In genomic region chr9:801399-802071, GRCh38 we compare ENCODE assay signal across 16 cellular contexts. TPM values are rescaled to one million over a fixed set of nuclear protein-coding genes. Genes with fewer than 3 reads are reported as not detected.
DNase-seq lines count a peak whose midpoint lies in the region; ATAC-seq and TF ChIP-seq lines count a peak whose summit lies in the region.
"Had no signal": no experiment of that assay in that cellular context is flagged by ENCODE, and none has a peak within 500 bp of the region (broad histone marks: within the 10 kb centered on the region; RNA-seq: fewer than 3 reads in every experiment).

No MANE protein-coding gene starts in this region.

- H3K27me3 Mint-ChIP-seq in GM23338 (ENCODE audit: insufficient read depth, low read depth, poor library complexity), result no peaks in the 10 kb centered on the region
- peaks cover 8% of the 10 kb centered on the region for H3K27me3 Mint-ChIP-seq in activated naive CD8-positive, alpha-beta T cell treated with anti-CD3 and anti-CD28 coated beads for 36 hours

- peaks cover 3% of the 10 kb centered on the region; the same call in 2 of the 3 replicates for H3K4me1 Mint-ChIP-seq in GM23338
- H3K4me1 Mint-ChIP-seq in activated naive CD8-positive, alpha-beta T cell treated with anti-CD3 and anti-CD28 coated beads for 36 hours, result no peaks in the 10 kb centered on the region
- H3K4me1 Mint-ChIP-seq: activated CD4-positive, alpha-beta T cell treated with anti-CD3 and anti-CD28 coated beads, Interleukin-2, amount 10 ng/mL, durations not matched to agents 24 days and 14 days; stimulated activated naive CD8-positive, alpha-beta T cell treated with anti-CD3 and anti-CD28 coated beads, Interleukin-15, amount 100 ng/mL, for 72 hours had no signal

- no peak overlapping the region for H3K27ac Mint-ChIP-seq in GM23338
- H3K27ac Mint-ChIP-seq in activated naive CD8-positive, alpha-beta T cell treated with anti-CD3 and anti-CD28 coated beads for 36 hours, result no peak overlapping the region
- H3K27ac Mint-ChIP-seq: activated CD4-positive, alpha-beta T cell treated with anti-CD3 and anti-CD28 coated beads, Interleukin-2, amount 10 ng/mL, durations not matched to agents 24 days and 14 days; CD4-positive, alpha-beta T cell; stimulated activated naive CD8-positive, alpha-beta T cell treated with anti-CD3 and anti-CD28 coated beads, Interleukin-15, amount 100 ng/mL, for 72 hours; T-helper 17 cell had no signal

- no peak overlapping the region for H3K4me3 ChIP-seq in GM23338
- peak overlapping the region; percentile 44 for H3K4me3 ChIP-seq in WI38 (ENCODE audit: low read depth, low read length)
- no peak overlapping the region for H3K4me3 ChIP-seq in fibroblast of pulmonary artery (replicated peaks; ENCODE audit: low read depth, low read length)
- no peak overlapping the region for H3K4me3 ChIP-seq in retinal pigment epithelial cell (ENCODE audit: low read length)
- H3K4me3 ChIP-seq: cardiac muscle cell had no signal

- H3K36me3 ChIP-seq in GM23338 (ENCODE audit: insufficient read depth), result no peaks in the 10 kb centered on the region
- H3K36me3 ChIP-seq: cardiac muscle cell had no signal

- no peaks in the 10 kb centered on the region for H3K79me2 ChIP-seq in GM23338 (replicated peaks; ENCODE audit: insufficient read depth)

- DNase-seq in GM23338 (ENCODE audit: low spot score) (no peak), fibroblast of pulmonary artery (ENCODE audit: low read depth) (peak; percentile 66), retinal pigment epithelial cell (ENCODE audit: low read depth) (peak; percentile 55), SK-N-DZ (ENCODE audit: low spot score) (no peak), retina (no peak), left cardiac atrium (no peak)
- no peak for DNase-seq in activated naive CD8-positive, alpha-beta T cell treated with anti-CD3 and anti-CD28 coated beads for 36 hours
- DNase-seq: activated CD4-positive, alpha-beta T cell treated with anti-CD3 and anti-CD28 coated beads, Interleukin-2, amount 10 ng/mL, durations not matched to agents 24 days and 14 days; CD4-positive, alpha-beta T cell; erythroblast; GF-D8; NCI-H1105 treated with DMSO at 0.1 percent for 48 hours; stimulated activated naive CD8-positive, alpha-beta T cell treated with anti-CD3 and anti-CD28 coated beads, Interleukin-15, amount 100 ng/mL, for 72 hours; T-helper 17 cell had no signal

- no peaks in the 10 kb centered on the region; the same call in 2 of the 3 replicates for H3K9me3 Mint-ChIP-seq in GM23338
- no peaks in the 10 kb centered on the region for H3K9me3 Mint-ChIP-seq in activated naive CD8-positive, alpha-beta T cell treated with anti-CD3 and anti-CD28 coated beads for 36 hours
- H3K9me3 Mint-ChIP-seq: activated CD4-positive, alpha-beta T cell treated with anti-CD3 and anti-CD28 coated beads, Interleukin-2, amount 10 ng/mL, durations not matched to agents 24 days and 14 days; CD4-positive, alpha-beta T cell; stimulated activated naive CD8-positive, alpha-beta T cell treated with anti-CD3 and anti-CD28 coated beads, Interleukin-15, amount 100 ng/mL, for 72 hours had no signal

- no peak for ATAC-seq in GM23338
- ATAC-seq in left cardiac atrium, result no peak
- ATAC-seq: stimulated activated naive CD8-positive, alpha-beta T cell treated with anti-CD3 and anti-CD28 coated beads, Interleukin-15, amount 100 ng/mL, for 72 hours; T-helper 17 cell had no signal

- H3K9me2 ChIP-seq in GM23338 (ENCODE audit: insufficient read depth), result no peaks in the 10 kb centered on the region

- no peaks in the 10 kb centered on the region; the same call in 1 of the 2 replicates for H3K4me1 ChIP-seq in GM23338 (ENCODE audit: insufficient read depth)

- no peak overlapping the region for H3K27ac ChIP-seq in GM23338 (ENCODE audit: low read depth)
- H3K27ac ChIP-seq: cardiac muscle cell had no signal

- H2AFZ ChIP-seq in GM23338, result peak overlapping the region; percentile 73; the same call in 1 of the 2 replicates

- no peak overlapping the region for H3K4me3 Mint-ChIP-seq in GM23338
- no peak overlapping the region for H3K4me3 Mint-ChIP-seq in activated naive CD8-positive, alpha-beta T cell treated with anti-CD3 and anti-CD28 coated beads for 36 hours
- H3K4me3 Mint-ChIP-seq: activated CD4-positive, alpha-beta T cell treated with anti-CD3 and anti-CD28 coated beads, Interleukin-2, amount 10 ng/mL, durations not matched to agents 24 days and 14 days; CD4-positive, alpha-beta T cell; stimulated activated naive CD8-positive, alpha-beta T cell treated with anti-CD3 and anti-CD28 coated beads, Interleukin-15, amount 100 ng/mL, for 72 hours; T-helper 17 cell had no signal

- H4K20me1 ChIP-seq in GM23338 (replicated peaks; ENCODE audit: insufficient read depth), result no peaks in the 10 kb centered on the region

- intact Hi-C loops in left cardiac atrium (cut with DNase I), result no loop called here

- H3K27me3 ChIP-seq in GM23338 (ENCODE audit: insufficient read depth), result no peaks in the 10 kb centered on the region
- H3K27me3 ChIP-seq: cardiac muscle cell had no signal

- no peaks in the 10 kb centered on the region for H3F3A ChIP-seq in GM23338 (replicated peaks; ENCODE audit: low read depth)

- TF ChIP-seq CTCF in GM23338 (conservative IDR thresholded peaks at IDR 0.05; ENCODE audit: low read depth in 2 of 2) (no peak), WI38 (IDR thresholded peaks at IDR 0.05; ENCODE audit: low read depth, low read length) (no peak), fibroblast of pulmonary artery (IDR thresholded peaks at IDR 0.05; ENCODE audit: low read length, missing control alignments) (no peak), retinal pigment epithelial cell (conservative IDR thresholded peaks at IDR 0.05; ENCODE audit: low read depth, low read length) (no peak)

- H3K4me2 ChIP-seq in GM23338, result no peak overlapping the region

- H3K36me3 Mint-ChIP-seq in GM23338 (ENCODE audit: low read depth), result no peaks in the 10 kb centered on the region
- H3K36me3 Mint-ChIP-seq in activated naive CD8-positive, alpha-beta T cell treated with anti-CD3 and anti-CD28 coated beads for 36 hours, result no peaks in the 10 kb centered on the region

TF ChIP-seq in GM23338, 12 proteins besides CTCF, POLR2A, EP300 and RAD21:
- no peak for TF ChIP-seq EZH2 (IDR thresholded peaks at IDR 0.05; ENCODE audit: low read depth, unreplicated experiment)
- no peak for TF ChIP-seq ZNF114 (CRISPR knock-in tag; IDR thresholded peaks at IDR 0.05)
- no peak for TF ChIP-seq ETS1 (IDR thresholded peaks at IDR 0.05)
- no peak for TF ChIP-seq STAT1 (IDR thresholded peaks at IDR 0.05; ENCODE audit: unreplicated experiment)
- no peak for TF ChIP-seq REST (IDR thresholded peaks at IDR 0.05; ENCODE audit: unreplicated experiment)
- TF ChIP-seq ZNF331 (CRISPR knock-in tag; IDR thresholded peaks at IDR 0.05; ENCODE audit: low read depth), result no peak
- TF ChIP-seq EZH2phosphoT487 (IDR thresholded peaks at IDR 0.05; ENCODE audit: unreplicated experiment), result no peak

RNA-seq across cellular contexts. Expression of gene DMRT1, which starts 40.0 kb away (rescaled TPM):
- 1.8 TPM in 1 of 2 replicates, not detected in the other for total RNA-seq in GM23338 (2014; rRNA removed; shearing (Covaris generic))
- 0.23 TPM in 1 of 2 replicates, not detected in the other for polyA plus RNA-seq in GM23338 (2016; fragmentation: Nextera tagmentation; extraction: Ambion mirVana)
- total RNA-seq in activated naive CD8-positive, alpha-beta T cell treated with anti-CD3 and anti-CD28 coated beads for 36 hours, result not detected
- polyA plus RNA-seq in SK-N-DZ (2014; cell fraction: cytosol; rRNA removed), result not detected in 2 replicates
- polyA plus RNA-seq in SK-N-DZ (2014; cell fraction: nucleus; rRNA removed), result not detected in 2 replicates
- total RNA-seq in left cardiac atrium, result not detected
- total RNA-seq: activated CD4-positive, alpha-beta T cell treated with anti-CD3 and anti-CD28 coated beads, Interleukin-2, amount 10 ng/mL, durations not matched to agents 24 days and 14 days; cardiac muscle cell; CD4-positive, alpha-beta T cell; T-helper 17 cell had no signal
- polyA plus RNA-seq: cardiac muscle cell had no signal

Comparison
In these comparisons a context has a peak if more than half of its experiments do, and no peak if none do; other contexts are left out.
1. DNase-seq: peak in fibroblast of pulmonary artery (single experiment) and retinal pigment epithelial cell (single experiment); none in GM23338 (single experiment), activated naive CD8-positive, alpha-beta T cell treated with anti-CD3 and anti-CD28 coated beads for 36 hours (single experiment), SK-N-DZ (single experiment), retina (single experiment) and left cardiac atrium (single experiment).